8 cellular contexts compared by ENCODE assay signal in genomic region chr6:4351857-4352669, GRCh38.
DNase-seq lines count a peak whose midpoint lies in the region; ATAC-seq and TF ChIP-seq lines count a peak whose summit lies in the region.

No MANE protein-coding gene starts in this region.

- H3K27me3 Mint-ChIP-seq in osteocyte (ENCODE audit: unreplicated experiment), result no peaks in the 10 kb centered on the region
- H3K27me3 Mint-ChIP-seq in progenitor cell of endocrine pancreas, result peaks cover 36% of the 10 kb centered on the region

- peak overlapping the region; percentile 97 for H3K27ac Mint-ChIP-seq in osteocyte (ENCODE audit: unreplicated experiment)
- no peak overlapping the region for H3K27ac Mint-ChIP-seq in progenitor cell of endocrine pancreas

- H3K4me3 Mint-ChIP-seq in osteocyte (ENCODE audit: unreplicated experiment), result peak overlapping the region; percentile 61
- no peak overlapping the region for H3K4me3 Mint-ChIP-seq in progenitor cell of endocrine pancreas (ENCODE audit: low read depth)

- H3K4me1 Mint-ChIP-seq in osteocyte (ENCODE audit: unreplicated experiment) (peaks cover 39% of the 10 kb centered on the region), progenitor cell of endocrine pancreas (ENCODE audit: low read depth) (no peaks in the 10 kb centered on the region)

- no peaks in the 10 kb centered on the region for H3K9me3 Mint-ChIP-seq in osteocyte (ENCODE audit: unreplicated experiment)
- H3K9me3 Mint-ChIP-seq in progenitor cell of endocrine pancreas (ENCODE audit: low read depth), result peaks cover 3% of the 10 kb centered on the region

- DNase-seq in Caki2 (ENCODE audit: low read depth) (peak; percentile 87), SW 1271 (lab: John Stamatoyannopoulos, UW) (peak; percentile 59 to 87), foreskin melanocyte (peak; percentile 84), osteocyte (ENCODE audit: extremely low spot score, unreplicated experiment) (peak; percentile 86), progenitor cell of endocrine pancreas (ENCODE audit: low spot score, unreplicated experiment) (no peak)

- no peak for ATAC-seq in GM19455 (IDR thresholded peaks at IDR 0.05; ENCODE audit: unreplicated experiment)
- no peak for ATAC-seq in GM18858 (IDR thresholded peaks at IDR 0.05; ENCODE audit: unreplicated experiment)
- ATAC-seq in GM21423 (IDR thresholded peaks at IDR 0.05; ENCODE audit: unreplicated experiment), result no peak

- TF ChIP-seq CTCF in osteocyte (IDR thresholded peaks at IDR 0.05) (no peak), progenitor cell of endocrine pancreas (IDR thresholded peaks at IDR 0.05; ENCODE audit: unreplicated experiment) (no peak)

- H3K36me3 Mint-ChIP-seq in osteocyte (ENCODE audit: unreplicated experiment), result no peaks in the 10 kb centered on the region
- no peaks in the 10 kb centered on the region for H3K36me3 Mint-ChIP-seq in progenitor cell of endocrine pancreas (ENCODE audit: insufficient read depth)

- in situ Hi-C loops in Caki2 (cut with HindIII; ENCODE audit: low pct_unique_long_range_greater_than_20kb, low sequenced_read_pairs), result no loop called here
